Comparison of ENCODE assay signal across 17 cellular contexts in the genomic region with DNA sequence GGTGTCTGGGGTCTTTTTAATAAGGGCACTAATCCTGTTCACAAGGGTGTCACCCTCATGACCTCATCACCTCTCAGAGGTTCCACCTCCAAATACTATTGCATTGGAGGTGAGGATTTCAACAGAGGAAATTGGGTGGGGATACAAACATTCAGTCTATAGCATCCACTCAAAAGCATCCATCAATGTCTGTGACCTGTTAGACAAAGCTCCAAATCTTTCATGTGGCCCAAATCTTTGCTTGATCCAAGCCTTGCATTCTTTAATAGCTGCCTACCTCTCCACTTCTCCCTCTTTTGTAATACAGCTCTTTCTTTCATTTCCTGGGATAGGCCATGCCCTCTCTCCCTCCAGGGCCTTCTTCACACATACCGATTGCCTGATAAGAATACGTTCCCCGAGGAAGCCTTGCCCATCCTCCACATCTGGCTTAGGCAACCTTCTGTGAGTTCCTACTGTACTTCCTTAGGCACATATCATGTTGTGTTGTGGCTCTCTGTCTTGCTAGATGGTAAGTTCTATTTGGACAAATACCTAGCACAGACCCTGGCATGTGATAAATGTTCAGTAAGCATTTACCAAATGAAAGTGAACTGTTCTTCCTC.
DNase-seq lines count a peak whose midpoint lies in the region; ATAC-seq and TF ChIP-seq lines count a peak whose summit lies in the region.
"Had no signal": no experiment of that assay in that cellular context is flagged by ENCODE, and none has a peak within 500 bp of the region (broad histone marks: within the 10 kb centered on the region; RNA-seq: fewer than 3 reads in every experiment).

No MANE protein-coding gene starts in this region.

- no peaks in the 10 kb centered on the region for H3K27me3 Mint-ChIP-seq in activated T-cell treated with anti-CD3 and anti-CD28 coated beads, Interleukin-2, amount 50 U/mL, for 72 hours (ENCODE audit: low read depth)

- H3K4me3 Mint-ChIP-seq in activated T-cell treated with anti-CD3 and anti-CD28 coated beads, Interleukin-2, amount 50 U/mL, for 72 hours: no peak overlapping the region
- no peak overlapping the region for H3K4me3 Mint-ChIP-seq in stimulated activated effector memory CD8-positive, alpha-beta T cell treated with anti-CD3 and anti-CD28 coated beads, Interleukin-12 subunit alpha, Interleukin-12 subunit beta, amount 100 ng/mL, for 72 hours

- no peak for ATAC-seq in activated T-cell treated with anti-CD3 and anti-CD28 coated beads, Interleukin-2, amount 50 U/mL, for 72 hours (replicated peaks in 1 of 2)
- ATAC-seq in stimulated activated effector memory CD8-positive, alpha-beta T cell treated with anti-CD3 and anti-CD28 coated beads, Interleukin-12 subunit alpha, Interleukin-12 subunit beta, amount 100 ng/mL, for 72 hours: no peak
- ATAC-seq in omental fat pad (ENCODE audit: low FRiP score): no peak
- ATAC-seq in GM21381 (IDR thresholded peaks at IDR 0.05; ENCODE audit: unreplicated experiment): no peak
- ATAC-seq: gastroesophageal sphincter had no signal

- peak overlapping the region; percentile 6 for H3K27ac Mint-ChIP-seq in activated T-cell treated with anti-CD3 and anti-CD28 coated beads, Interleukin-2, amount 50 U/mL, for 72 hours
- peak overlapping the region; percentile 88 for H3K27ac Mint-ChIP-seq in stimulated activated effector memory CD8-positive, alpha-beta T cell treated with anti-CD3 and anti-CD28 coated beads, Interleukin-12 subunit alpha, Interleukin-12 subunit beta, amount 100 ng/mL, for 72 hours

- H3K4me1 Mint-ChIP-seq in activated T-cell treated with anti-CD3 and anti-CD28 coated beads, Interleukin-2, amount 50 U/mL, for 72 hours (ENCODE audit: low read depth): peaks cover 47% of the 10 kb centered on the region
- peaks cover 34% of the 10 kb centered on the region for H3K4me1 Mint-ChIP-seq in stimulated activated effector memory CD8-positive, alpha-beta T cell treated with anti-CD3 and anti-CD28 coated beads, Interleukin-12 subunit alpha, Interleukin-12 subunit beta, amount 100 ng/mL, for 72 hours

- peaks cover 0 to 2% of the 10 kb centered on the region in 2 donors for H3K9me3 Mint-ChIP-seq in activated T-cell treated with anti-CD3 and anti-CD28 coated beads, Interleukin-2, amount 50 U/mL, for 72 hours
- no peaks in the 10 kb centered on the region for H3K9me3 Mint-ChIP-seq in stimulated activated effector memory CD8-positive, alpha-beta T cell treated with anti-CD3 and anti-CD28 coated beads, Interleukin-12 subunit alpha, Interleukin-12 subunit beta, amount 100 ng/mL, for 72 hours

- no peak for DNase-seq in activated T-cell treated with anti-CD3 and anti-CD28 coated beads, Interleukin-2, amount 50 U/mL, for 72 hours
- DNase-seq in activated T-cell treated with anti-CD3 and anti-CD28 coated beads, Interleukin-2, amount 50 U/mL, for 48 hours: no peak
- DNase-seq in SK-MEL-5 (ENCODE audit: low read depth, low spot score) (peak; percentile 20), epithelial cell of esophagus (ENCODE audit: low read depth) (peak; percentile 21), hepatic stellate cell (ENCODE audit: low spot score) (no peak), omental fat pad (ENCODE audit: low spot score) (no peak)
- no peak for DNase-seq in stimulated activated effector memory CD8-positive, alpha-beta T cell treated with anti-CD3 and anti-CD28 coated beads, Interleukin-12 subunit alpha, Interleukin-12 subunit beta, amount 100 ng/mL, for 72 hours (ENCODE audit: low spot score in 2 of 2)
- DNase-seq: ACHN; COR-L47; GF-D8; NCI-H2081 treated with DMSO at 0.1 percent for 48 hours; sigmoid colon; stimulated activated CD4-positive, alpha-beta T cell treated with anti-CD3 and anti-CD28 coated beads, Interleukin-2, amount 100 ng/mL, for 24 hours; tibial artery had no signal

- peaks cover 9 to 27% of the 10 kb centered on the region in 2 donors for H3K36me3 Mint-ChIP-seq in activated T-cell treated with anti-CD3 and anti-CD28 coated beads, Interleukin-2, amount 50 U/mL, for 72 hours (ENCODE audit: insufficient read depth in 2 of 2)
- H3K36me3 Mint-ChIP-seq in stimulated activated effector memory CD8-positive, alpha-beta T cell treated with anti-CD3 and anti-CD28 coated beads, Interleukin-12 subunit alpha, Interleukin-12 subunit beta, amount 100 ng/mL, for 72 hours: peaks cover 28% of the 10 kb centered on the region

- TF ChIP-seq CTCF in epithelial cell of esophagus (IDR thresholded peaks at IDR 0.05; ENCODE audit: insufficient read depth, low read depth, low read length, missing control alignments): no peak
- no peak for TF ChIP-seq CTCF in omental fat pad (IDR thresholded peaks at IDR 0.05)

- in situ Hi-C loops in SK-MEL-5 (cut with HindIII; ENCODE audit: low pct_unique_long_range_greater_than_20kb, low sequenced_read_pairs): no loop called here

- H3K4me3 ChIP-seq in epithelial cell of esophagus (ENCODE audit: low read length): no peak overlapping the region
- H3K4me3 ChIP-seq: gastroesophageal sphincter, HAP-1, sigmoid colon, tibial artery had no signal

Comparison
In these comparisons a context has a peak if more than half of its experiments do, and no peak if none do; other contexts are left out.
1. DNase-seq: peak in SK-MEL-5 (single experiment) and epithelial cell of esophagus (single experiment); none in activated T-cell treated with anti-CD3 and anti-CD28 coated beads, Interleukin-2, amount 50 U/mL, for 72 hours (0 of 2), activated T-cell treated with anti-CD3 and anti-CD28 coated beads, Interleukin-2, amount 50 U/mL, for 48 hours (0 of 2), stimulated activated effector memory CD8-positive, alpha-beta T cell treated with anti-CD3 and anti-CD28 coated beads, Interleukin-12 subunit alpha, Interleukin-12 subunit beta, amount 100 ng/mL, for 72 hours (0 of 2), hepatic stellate cell (single experiment) and omental fat pad (single experiment).